32 cellular contexts compared by ENCODE assay signal in the genomic region with DNA sequence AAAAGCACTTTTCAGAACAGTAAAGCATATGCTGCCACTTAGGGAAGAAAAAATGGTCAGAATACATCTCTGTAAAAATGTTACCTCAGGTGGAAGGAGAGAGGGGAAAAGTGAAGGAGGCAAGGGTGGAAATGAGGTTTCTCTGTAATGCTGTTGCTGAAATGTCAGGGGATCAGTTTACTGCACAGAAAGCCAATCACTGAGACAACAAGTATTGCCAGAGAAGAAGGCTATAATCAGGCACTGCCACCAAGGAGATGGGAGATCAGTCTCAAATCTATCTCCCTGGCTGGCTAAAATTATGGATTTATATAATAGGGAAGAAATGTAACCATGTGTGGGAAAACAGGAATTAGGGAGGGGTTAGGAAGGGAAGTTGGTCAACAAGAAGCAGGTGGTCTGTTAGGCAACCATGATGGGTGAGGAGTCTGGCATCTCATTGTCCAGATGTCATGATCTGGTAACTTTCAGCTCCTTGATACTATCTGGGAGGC. TPM values are rescaled to one million over a fixed set of nuclear protein-coding genes. Genes with fewer than 3 reads are reported as not detected.
"Had no signal": no experiment of that assay in that cellular context is flagged by ENCODE, and none has a peak within 500 bp of the region (broad histone marks: within the 10 kb centered on the region; RNA-seq: fewer than 3 reads in every experiment).

No MANE protein-coding gene starts in this region.

- H3K4me2 ChIP-seq: smooth muscle cell had no signal

- ATAC-seq: left lobe of liver; lower lobe of right lung; naive thymus-derived CD8-positive, alpha-beta T cell; pancreas; right cardiac atrium; sciatic nerve; stimulated activated memory B cell treated with anti-CD40 and anti-IgM and Interleukin-4, amounts not matched to agents 10 μg/mL and 1 μg/mL and 100 μg/mL, for 72 hours; stimulated activated naive CD8-positive, alpha-beta T cell treated with anti-CD3 and anti-CD28 coated beads, Interleukin-15, amount 100 ng/mL, for 72 hours had no signal

- H3K4me3 ChIP-seq: lower lobe of right lung, pancreas, prostate gland, smooth muscle cell, testis, thyroid gland, transverse colon, upper lobe of left lung, vagina had no signal

- H3K36me3 ChIP-seq: lower lobe of right lung, pancreas, prostate gland, thyroid gland, transverse colon, upper lobe of left lung, vagina had no signal

- H3K27me3 ChIP-seq: pancreas, testis, thyroid gland, transverse colon, upper lobe of left lung, vagina had no signal

- H3K9me3 ChIP-seq: pancreas, prostate gland, testis, thyroid gland, vagina had no signal

- H3K4me1 ChIP-seq: lower lobe of right lung, pancreas, prostate gland, testis, thyroid gland, upper lobe of left lung, vagina had no signal

- DNase-seq: hypothalamus; immature natural killer cell; lower lobe of right lung; mammary epithelial cell; mesenchymal stem cell; naive thymus-derived CD8-positive, alpha-beta T cell; nucleus accumbens; pancreas; posterior cingulate gyrus; retina; right cardiac atrium; stimulated activated CD4-positive, alpha-beta T cell treated with anti-CD3 and anti-CD28 coated beads, Interleukin-1b, Interleukin-23, amount 100 ng/mL, for 48 hours; stimulated activated CD4-positive, alpha-beta T cell treated with anti-CD3 and anti-CD28 coated beads, Interleukin-2, amount 100 ng/mL, for 48 hours; stimulated activated CD4-positive, alpha-beta T cell treated with anti-CD3 and anti-CD28 coated beads, Interleukin-4, amount 100 ng/mL, for 4 hours; stimulated activated CD8-positive, alpha-beta memory T cell treated with anti-CD3 and anti-CD28 coated beads, Interleukin-4, amount 100 ng/mL, for 48 hours; stimulated activated naive CD4-positive, alpha-beta T cell treated with Interleukin-2 at 50 U/mL for 16 hours; stimulated activated naive CD8-positive, alpha-beta T cell treated with anti-CD3 and anti-CD28 coated beads, Interleukin-15, amount 100 ng/mL, for 72 hours; testis; thyroid gland; transverse colon; upper lobe of left lung had no signal

- FAIRE-seq: islet of Langerhans, pancreas had no signal

- H3K27ac ChIP-seq: lower lobe of right lung, pancreas, prostate gland, testis, thyroid gland, transverse colon, upper lobe of left lung, vagina had no signal

RNA-seq across cellular contexts. Expression of a gene that starts 27.7 kb away (rescaled TPM):
- total RNA-seq: kidney epithelial cell; naive thymus-derived CD8-positive, alpha-beta T cell; neural crest cell; osteoblast; sciatic nerve; smooth muscle cell; thyroid gland; urinary bladder; vagina had no signal
- polyA plus RNA-seq: immature natural killer cell, urinary bladder had no signal
